Comparison of ENCODE assay signal across 23 cellular contexts in genomic region chr3:15659254-15659975, GRCh38. TPM values are rescaled to one million over a fixed set of nuclear protein-coding genes. Genes with fewer than 3 reads are reported as not detected.
DNase-seq lines count a peak whose midpoint lies in the region; ATAC-seq and TF ChIP-seq lines count a peak whose summit lies in the region.
"Had no signal": no experiment of that assay in that cellular context is flagged by ENCODE, and none has a peak within 500 bp of the region (broad histone marks: within the 10 kb centered on the region; RNA-seq: fewer than 3 reads in every experiment).

No MANE protein-coding gene starts in this region.

- H3K36me3 ChIP-seq in Loucy (ENCODE audit: insufficient read depth, low read length), result no peaks in the 10 kb centered on the region
- H3K36me3 ChIP-seq in CD4-positive, alpha-beta memory T cell (ENCODE audit: insufficient read depth, low read length), result no peaks in the 10 kb centered on the region
- H3K36me3 ChIP-seq: brain microvascular endothelial cell, right atrium auricular region, thoracic aorta had no signal

- peak; percentile 17 for DNase-seq in ELR (ENCODE audit: low read depth)
- DNase-seq in left lobe of liver (ENCODE audit: low spot score), result no peak
- no peak for DNase-seq in CD4-positive, alpha-beta memory T cell
- no peak for DNase-seq in posterior vena cava (ENCODE audit: low spot score)
- no peak for DNase-seq in ureter (ENCODE audit: low spot score)
- DNase-seq: activated CD8-positive, alpha-beta T cell treated with anti-CD3 and anti-CD28 coated beads for 36 hours; activated naive CD8-positive, alpha-beta T cell treated with anti-CD3 and anti-CD28 coated beads for 36 hours; activated T-cell treated with anti-CD3 and anti-CD28 coated beads, Interleukin-2, amount 50 U/mL, for 48 hours; brain microvascular endothelial cell; left ventricle myocardium superior; MM.1S; NCI-H187; NCI-H526; stimulated activated CD4-positive, alpha-beta T cell treated with anti-CD3 and anti-CD28 coated beads, Interleukin-15, amount 100 ng/mL, for 24 hours; T-cell had no signal

- intact Hi-C loops in CD4-positive, alpha-beta memory T cell (cut with micrococcal nuclease), result no loop called here
- intact Hi-C loops in posterior vena cava (cut with DNase I), result no loop called here

- TF ChIP-seq CTCF in Loucy (conservative IDR thresholded peaks at IDR 0.05; ENCODE audit: low read length), result no peak

- H3K79me2 ChIP-seq in Loucy (ENCODE audit: insufficient read depth, low read length), result no peaks in the 10 kb centered on the region

- H3F3A ChIP-seq in Loucy (ENCODE audit: low read depth), result no peaks in the 10 kb centered on the region

- peaks cover 7 to 60% (median 33%) of the 10 kb centered on the region in 8 donors for H3K9me3 Mint-ChIP-seq in CD4-positive, alpha-beta memory T cell
- H3K9me3 Mint-ChIP-seq in activated T-helper 17 cell treated with anti-CD3 and anti-CD28 coated beads, Interleukin-2, amount 50 U/mL, for 72 hours, result peaks cover 13% of the 10 kb centered on the region

- no peak overlapping the region for H3K27ac Mint-ChIP-seq in CD4-positive, alpha-beta memory T cell
- H3K27ac Mint-ChIP-seq in activated T-helper 17 cell treated with anti-CD3 and anti-CD28 coated beads, Interleukin-2, amount 50 U/mL, for 72 hours, result no peak overlapping the region
- H3K27ac Mint-ChIP-seq: activated CD8-positive, alpha-beta T cell treated with anti-CD3 and anti-CD28 coated beads for 36 hours; activated naive CD8-positive, alpha-beta T cell treated with anti-CD3 and anti-CD28 coated beads for 36 hours; B cell; dendritic cell treated with granulocyte-macrophage colony-stimulating factor and Interleukin-4, amounts not matched to agents 40 ng/mL and 50 ng/mL, for 4 days; stimulated activated memory B cell treated with anti-CD40 and anti-IgM and Interleukin-4, amounts not matched to agents 10 μg/mL and 1 μg/mL and 100 μg/mL, for 72 hours; T-cell had no signal

- peaks cover 15% of the 10 kb centered on the region for H3K4me1 ChIP-seq in Loucy (ENCODE audit: insufficient read depth, low read length, poor library complexity, severe bottlenecking)
- peaks cover 14% of the 10 kb centered on the region for H3K4me1 ChIP-seq in CD4-positive, alpha-beta memory T cell (ENCODE audit: insufficient read depth, low read length)
- H3K4me1 ChIP-seq: right atrium auricular region had no signal

- H3K27me3 Mint-ChIP-seq in CD4-positive, alpha-beta memory T cell, result no peaks in the 10 kb centered on the region
- no peaks in the 10 kb centered on the region for H3K27me3 Mint-ChIP-seq in activated T-helper 17 cell treated with anti-CD3 and anti-CD28 coated beads, Interleukin-2, amount 50 U/mL, for 72 hours
- H3K27me3 Mint-ChIP-seq: activated naive CD8-positive, alpha-beta T cell treated with anti-CD3 and anti-CD28 coated beads for 36 hours; stimulated activated memory B cell treated with anti-CD40 and anti-IgM and Interleukin-4, amounts not matched to agents 10 μg/mL and 1 μg/mL and 100 μg/mL, for 72 hours had no signal

- H3K4me3 Mint-ChIP-seq in CD4-positive, alpha-beta memory T cell, result peak overlapping the region in 2 of 8 donors; percentile 1 to 60
- H3K4me3 Mint-ChIP-seq in activated T-helper 17 cell treated with anti-CD3 and anti-CD28 coated beads, Interleukin-2, amount 50 U/mL, for 72 hours, result no peak overlapping the region
- H3K4me3 Mint-ChIP-seq: activated CD8-positive, alpha-beta T cell treated with anti-CD3 and anti-CD28 coated beads for 36 hours; activated naive CD8-positive, alpha-beta T cell treated with anti-CD3 and anti-CD28 coated beads for 36 hours; B cell; dendritic cell treated with granulocyte-macrophage colony-stimulating factor and Interleukin-4, amounts not matched to agents 40 ng/mL and 50 ng/mL, for 4 days; stimulated activated memory B cell treated with anti-CD40 and anti-IgM and Interleukin-4, amounts not matched to agents 10 μg/mL and 1 μg/mL and 100 μg/mL, for 72 hours; T-cell had no signal

- H4K20me1 ChIP-seq in Loucy (ENCODE audit: insufficient read depth, low read length, poor library complexity, severe bottlenecking), result no peaks in the 10 kb centered on the region

- H2AFZ ChIP-seq in Loucy (ENCODE audit: low read length), result no peak overlapping the region

- peak overlapping the region; percentile 13 for H3K4me2 ChIP-seq in Loucy (ENCODE audit: low read depth, low read length, poor library complexity, severe bottlenecking)

- ATAC-seq in SK-N-SH treated with all-trans-retinoic acid at 6 μM for 48 hours (peak; percentile 32), left lobe of liver (peak; percentile 24)
- no peak for ATAC-seq in activated T-helper 17 cell treated with anti-CD3 and anti-CD28 coated beads, Interleukin-2, amount 50 U/mL, for 72 hours (replicated peaks)
- ATAC-seq: activated CD8-positive, alpha-beta T cell treated with anti-CD3 and anti-CD28 coated beads for 36 hours; left ventricle myocardium superior; stimulated activated memory B cell treated with anti-CD40 and anti-IgM and Interleukin-4, amounts not matched to agents 10 μg/mL and 1 μg/mL and 100 μg/mL, for 72 hours; T-cell had no signal

- H3K9me3 ChIP-seq in Loucy (ENCODE audit: insufficient read depth, low read depth, low read length), result no peaks in the 10 kb centered on the region
- H3K9me3 ChIP-seq in CD4-positive, alpha-beta memory T cell (ENCODE audit: control insufficient read depth in 1 of 2, low read length in 2 of 2), result peaks cover 0 to 16% of the 10 kb centered on the region in 2 donors

- peaks cover 8 to 32% of the 10 kb centered on the region in 2 donors for H3K36me3 Mint-ChIP-seq in CD4-positive, alpha-beta memory T cell
- H3K36me3 Mint-ChIP-seq in activated T-helper 17 cell treated with anti-CD3 and anti-CD28 coated beads, Interleukin-2, amount 50 U/mL, for 72 hours (ENCODE audit: low read depth), result no peaks in the 10 kb centered on the region

- H3K9me2 ChIP-seq in Loucy (replicated peaks; ENCODE audit: low read depth, low read length), result no peaks in the 10 kb centered on the region

- CTCF ChIA-PET in CD4-positive, alpha-beta memory T cell (lab: Charles Lee; ENCODE audit: partially characterized antibody), result interaction anchor here (0.6 kb wide), 1 partner anchor 55 kb away, joined by 3 read pairs; no protein-coding TSS in a partner anchor

- H3K4me1 Mint-ChIP-seq in CD4-positive, alpha-beta memory T cell, result peaks cover 7 to 28% (median 13%) of the 10 kb centered on the region in 4 donors
- peaks cover 6% of the 10 kb centered on the region for H3K4me1 Mint-ChIP-seq in activated T-helper 17 cell treated with anti-CD3 and anti-CD28 coated beads, Interleukin-2, amount 50 U/mL, for 72 hours
- H3K4me1 Mint-ChIP-seq: B cell; stimulated activated memory B cell treated with anti-CD40 and anti-IgM and Interleukin-4, amounts not matched to agents 10 μg/mL and 1 μg/mL and 100 μg/mL, for 72 hours had no signal

- no peak overlapping the region for H3K9ac ChIP-seq in Loucy (ENCODE audit: low read depth, low read length, poor library complexity, severe bottlenecking)

- POLR2A ChIA-PET in CD4-positive, alpha-beta memory T cell (lab: Charles Lee; ENCODE audit: partially characterized antibody), result no interaction called here

- no peak overlapping the region for H3K27ac ChIP-seq in CD4-positive, alpha-beta memory T cell (ENCODE audit: low read depth, low read length)
- H3K27ac ChIP-seq: brain microvascular endothelial cell, right atrium auricular region, thoracic aorta had no signal

- no peak overlapping the region for H3K4me3 ChIP-seq in Loucy (ENCODE audit: low read length, poor library complexity, severe bottlenecking)
- no peak overlapping the region for H3K4me3 ChIP-seq in CD4-positive, alpha-beta memory T cell (ENCODE audit: low read length in 2 of 2)
- H3K4me3 ChIP-seq: right atrium auricular region, thoracic aorta had no signal

- H3K27me3 ChIP-seq in Loucy (ENCODE audit: insufficient read depth, low read length, poor library complexity, severe bottlenecking), result no peaks in the 10 kb centered on the region
- no peaks in the 10 kb centered on the region for H3K27me3 ChIP-seq in CD4-positive, alpha-beta memory T cell (ENCODE audit: insufficient read depth, low read length)
- H3K27me3 ChIP-seq: brain microvascular endothelial cell, right atrium auricular region had no signal

TF ChIP-seq in SK-N-SH treated with all-trans-retinoic acid at 6 μM for 48 hours, 23 proteins besides CTCF, POLR2A, EP300 and RAD21:
- TF ChIP-seq ESRRG (CRISPR knock-in tag; IDR thresholded peaks at IDR 0.05) (no peak), CSDC2 (CRISPR knock-in tag; IDR thresholded peaks at IDR 0.05) (no peak), ZFP3 (CRISPR knock-in tag; IDR thresholded peaks at IDR 0.05) (no peak), PPARA (CRISPR knock-in tag; IDR thresholded peaks at IDR 0.05; ENCODE audit: borderline replicate concordance) (no peak), TCF4 (CRISPR knock-in tag; IDR thresholded peaks at IDR 0.05; ENCODE audit: borderline replicate concordance) (no peak), RARB (CRISPR knock-in tag; IDR thresholded peaks at IDR 0.05) (no peak), ARNTL (CRISPR knock-in tag; IDR thresholded peaks at IDR 0.05; ENCODE audit: borderline replicate concordance, low read depth) (no peak), GLIS3 (CRISPR knock-in tag; IDR thresholded peaks at IDR 0.05) (no peak), CSRNP3 (CRISPR knock-in tag; IDR thresholded peaks at IDR 0.05) (no peak), ZNF70 (CRISPR knock-in tag; IDR thresholded peaks at IDR 0.05) (no peak)

RNA-seq across cellular contexts. Expression of gene BTD, which starts 57.9 kb away (rescaled TPM):
- 57.4 TPM for total RNA-seq in left lobe of liver
- total RNA-seq in CD4-positive, alpha-beta memory T cell, result 10 to 100 TPM; 23.5 to 27.4 TPM
- 10 to 100 TPM; 23.4 to 40.5 TPM for polyA plus RNA-seq in CD4-positive, alpha-beta memory T cell
- total RNA-seq in activated T-helper 17 cell treated with anti-CD3 and anti-CD28 coated beads, Interleukin-2, amount 50 U/mL, for 72 hours, result 10 to 100 TPM in 1 of 2 donors, 1 to 10 TPM in 1; 9.9 to 15.2 TPM
- total RNA-seq in posterior vena cava, result 10 to 100 TPM; 13.3 to 18.1 TPM
- total RNA-seq in ureter, result 20.8 TPM

RNA-seq across cellular contexts. Expression of gene HACL1, which starts 58.0 kb away (rescaled TPM):
- total RNA-seq in left lobe of liver (45.2 TPM), posterior vena cava (10 to 100 TPM; 18.5 to 21.2 TPM), ureter (35.0 TPM)
- total RNA-seq in CD4-positive, alpha-beta memory T cell, result 10 to 100 TPM; 37.6 to 44.4 TPM
- 10 to 100 TPM; 36.8 to 43.6 TPM for polyA plus RNA-seq in CD4-positive, alpha-beta memory T cell
- 10 to 100 TPM; 20.0 to 26.6 TPM for total RNA-seq in activated T-helper 17 cell treated with anti-CD3 and anti-CD28 coated beads, Interleukin-2, amount 50 U/mL, for 72 hours
